12 cellular contexts compared by ENCODE assay signal in genomic region chr2:150477347-150477746, GRCh38. TPM values are rescaled to one million over a fixed set of nuclear protein-coding genes. Genes with fewer than 3 reads are reported as not detected.
A peak's percentile ranks its signal among the peaks of the same experiment; 100 is the strongest.
DNase-seq lines count a peak whose midpoint lies in the region; ATAC-seq and TF ChIP-seq lines count a peak whose summit lies in the region.
"Had no signal": no experiment of that assay in that cellular context is flagged by ENCODE, and none has a peak within 500 bp of the region (broad histone marks: within the 10 kb centered on the region; RNA-seq: fewer than 3 reads in every experiment).

No MANE protein-coding gene starts in this region.

- H3K4me1 Mint-ChIP-seq in neural progenitor cell, result peaks cover 52% of the 10 kb centered on the region
- no peaks in the 10 kb centered on the region for H3K4me1 Mint-ChIP-seq in CD4-positive, alpha-beta T cell (ENCODE audit: low read depth)

- no peaks in the 10 kb centered on the region for H3K27me3 Mint-ChIP-seq in neural progenitor cell (ENCODE audit: insufficient read depth, low read depth)
- no peaks in the 10 kb centered on the region for H3K27me3 Mint-ChIP-seq in CD4-positive, alpha-beta T cell

- H3K79me2 ChIP-seq in neural progenitor cell (ENCODE audit: low read depth), result peaks cover 5% of the 10 kb centered on the region

- H3K9me3 ChIP-seq in AG04450 (ENCODE audit: control insufficient read depth, insufficient read depth, low read length), result no peaks in the 10 kb centered on the region
- H3K9me3 ChIP-seq in Peyer's patch, result no peaks in the 10 kb centered on the region
- H3K9me3 ChIP-seq in neural progenitor cell (ENCODE audit: low read depth), result no peaks in the 10 kb centered on the region
- H3K9me3 ChIP-seq in CD4-positive, alpha-beta T cell (ENCODE audit: control insufficient read depth, low read length), result no peaks in the 10 kb centered on the region

- peak overlapping the region; percentile 15 for H2AFZ ChIP-seq in neural progenitor cell (replicated peaks)

- H3K36me3 ChIP-seq in Peyer's patch, result peaks cover 0 to 15% (median 0%) of the 10 kb centered on the region in 3 donors
- no peaks in the 10 kb centered on the region for H3K36me3 ChIP-seq in neural progenitor cell
- H3K36me3 ChIP-seq: cardiac muscle cell had no signal

- no peak overlapping the region for H3K4me3 Mint-ChIP-seq in neural progenitor cell
- H3K4me3 Mint-ChIP-seq in CD4-positive, alpha-beta T cell, result no peak overlapping the region
- H3K4me3 Mint-ChIP-seq: activated CD4-positive, alpha-beta memory T cell treated with anti-CD3 and anti-CD28 coated beads for 36 hours had no signal

- TF ChIP-seq POLR2A in Peyer's patch (IDR thresholded peaks at IDR 0.05), result no peak
- TF ChIP-seq POLR2A in erythroblast (IDR thresholded peaks at IDR 0.05; ENCODE audit: low read length), result no peak

- H4K20me1 ChIP-seq in neural progenitor cell (ENCODE audit: low read depth), result no peaks in the 10 kb centered on the region

- DNase-seq in AG04450 (ENCODE audit: low read depth, low spot score) (no peak), Peyer's patch (peak in 2 of 3 donors; percentile 54 to 84), fibroblast of gingiva (ENCODE audit: low read depth) (peak; percentile 28), neural progenitor cell (ENCODE audit: low spot score) (no peak), RPMI8226 (no peak), erythroblast (lab: John Stamatoyannopoulos, UW) (no peak)
- DNase-seq in CD4-positive, alpha-beta T cell, result no peak
- DNase-seq: activated CD4-positive, alpha-beta memory T cell treated with anti-CD3 and anti-CD28 coated beads for 36 hours; NCI-H187 treated with DMSO at 0.1 percent for 48 hours had no signal

- H3K27ac ChIP-seq in AG04450 (ENCODE audit: low read depth, low read length), result peak overlapping the region; percentile 40
- peak overlapping the region; percentile 38 to 84 (median 77) for H3K27ac ChIP-seq in Peyer's patch
- peak overlapping the region; percentile 4 for H3K27ac ChIP-seq in neural progenitor cell
- H3K27ac ChIP-seq in CD4-positive, alpha-beta T cell (ENCODE audit: low read depth, low read length), result no peak overlapping the region
- H3K27ac ChIP-seq: C4-2B, cardiac muscle cell had no signal

- TF ChIP-seq CTCF in AG04450 (IDR thresholded peaks at IDR 0.05; ENCODE audit: low read depth, low read length), result no peak
- peak in 3 of 6 experiments; percentile 3 to 29 (median 21) for TF ChIP-seq CTCF in Peyer's patch (IDR thresholded peaks at IDR 0.05)
- no peak for TF ChIP-seq CTCF in neural progenitor cell (IDR thresholded peaks at IDR 0.05)
- TF ChIP-seq CTCF in CD4-positive, alpha-beta T cell (IDR thresholded peaks at IDR 0.05), result no peak

- peak overlapping the region; percentile 30 for H3K4me2 ChIP-seq in neural progenitor cell

- peak overlapping the region; percentile 33 for H3K27ac Mint-ChIP-seq in neural progenitor cell
- no peak overlapping the region for H3K27ac Mint-ChIP-seq in CD4-positive, alpha-beta T cell
- H3K27ac Mint-ChIP-seq: activated CD4-positive, alpha-beta memory T cell treated with anti-CD3 and anti-CD28 coated beads for 36 hours had no signal

- no peaks in the 10 kb centered on the region for H3F3A ChIP-seq in neural progenitor cell (ENCODE audit: low read depth)

- intact Hi-C loops in CD4-positive, alpha-beta T cell (cut with DNase I, micrococcal nuclease), result no loop called here

- H3K9ac ChIP-seq in neural progenitor cell, result no peak overlapping the region

- peaks cover 41% of the 10 kb centered on the region for H3K36me3 Mint-ChIP-seq in neural progenitor cell
- H3K36me3 Mint-ChIP-seq in CD4-positive, alpha-beta T cell (ENCODE audit: low read depth), result no peaks in the 10 kb centered on the region
- H3K36me3 Mint-ChIP-seq: activated CD4-positive, alpha-beta memory T cell treated with anti-CD3 and anti-CD28 coated beads for 36 hours had no signal

- POLR2A ChIA-PET in AG04450 (lab: Yijun Ruan, JAX), result interaction anchor here (0.7 to 1.9 kb wide), 4 partner anchors 10 to 285 kb away, joined by 3 to 9 read pairs (median 4); no protein-coding TSS in a partner anchor
- POLR2A ChIA-PET in CD4-positive, alpha-beta T cell (lab: Charles Lee), result no interaction called here

- ATAC-seq in HG03520 (IDR thresholded peaks at IDR 0.05; ENCODE audit: unreplicated experiment), result no peak
- no peak for ATAC-seq in CD4-positive, alpha-beta T cell (ENCODE audit: poor library complexity)

- peak overlapping the region; percentile 94 for H3K4me3 ChIP-seq in AG04450 (ENCODE audit: low read depth, low read length)
- peak overlapping the region in 2 of 4 donors; percentile 9 to 16 for H3K4me3 ChIP-seq in Peyer's patch
- H3K4me3 ChIP-seq in neural progenitor cell, result no peak overlapping the region
- H3K4me3 ChIP-seq: cardiac muscle cell had no signal

- CTCF ChIA-PET in AG04450 (lab: Charles Lee), result interaction anchor here (0.7 to 1.7 kb wide), 3 partner anchors 204 to 880 kb away, joined by 3 to 5 read pairs (median 4); no protein-coding TSS in a partner anchor
- CTCF ChIA-PET in CD4-positive, alpha-beta T cell (lab: Charles Lee), result no interaction called here

- H3K4me1 ChIP-seq in Peyer's patch (peaks cover 0 to 84% (median 3%) of the 10 kb centered on the region in 4 donors), neural progenitor cell (peaks cover 23% of the 10 kb centered on the region)

- H3K27me3 ChIP-seq in AG04450 (ENCODE audit: control insufficient read depth, insufficient read depth, low read length), result no peaks in the 10 kb centered on the region
- H3K27me3 ChIP-seq in Peyer's patch, result no peaks in the 10 kb centered on the region
- H3K27me3 ChIP-seq in neural progenitor cell, result no peaks in the 10 kb centered on the region
- H3K27me3 ChIP-seq in CD4-positive, alpha-beta T cell (ENCODE audit: control insufficient read depth, insufficient read depth, low read length), result no peaks in the 10 kb centered on the region
- H3K27me3 ChIP-seq: cardiac muscle cell had no signal

- no peaks in the 10 kb centered on the region for H3K9me3 Mint-ChIP-seq in neural progenitor cell
- H3K9me3 Mint-ChIP-seq in CD4-positive, alpha-beta T cell, result no peaks in the 10 kb centered on the region
- H3K9me3 Mint-ChIP-seq: activated CD4-positive, alpha-beta memory T cell treated with anti-CD3 and anti-CD28 coated beads for 36 hours had no signal

RNA-seq across cellular contexts. Expression of gene RND3, which starts 10.1 kb away (rescaled TPM):
- 533 and 627 TPM in 2 replicates for polyA plus RNA-seq in AG04450 (2011; rRNA removed)
- 743 and 759 TPM in 2 replicates for polyA minus RNA-seq in AG04450 (2011; rRNA and poly(A)+ RNA removed)
- total RNA-seq in Peyer's patch (10 to 100 TPM; 14.9 to 80.6 (median 46.7) TPM), neural progenitor cell (ENCODE audit: low replicate concordance) (4.0 and 6.4 TPM in 2 replicates)
- total RNA-seq in CD4-positive, alpha-beta T cell, result not detected
- total RNA-seq: activated CD4-positive, alpha-beta memory T cell treated with anti-CD3 and anti-CD28 coated beads for 36 hours had no signal

Comparison
In these comparisons a context has a peak if more than half of its experiments do, and no peak if none do; other contexts are left out.
1. DNase-seq: peak in Peyer's patch (2 of 3) and fibroblast of gingiva (single experiment); none in AG04450 (single experiment), neural progenitor cell (single experiment), RPMI8226 (single experiment), erythroblast (0 of 2) and CD4-positive, alpha-beta T cell (0 of 10).